22 cellular contexts compared by ENCODE assay signal in genomic region chr4:53498712-53499111, GRCh38.
DNase-seq lines count a peak whose midpoint lies in the region; ATAC-seq, FAIRE-seq and TF ChIP-seq lines count a peak whose summit lies in the region.
"Had no signal": no experiment of that assay in that cellular context is flagged by ENCODE, and none has a peak within 500 bp of the region (broad histone marks: within the 10 kb centered on the region; RNA-seq: fewer than 3 reads in every experiment).

No MANE protein-coding gene starts in this region.

- CTCF ChIA-PET in HepG2 (lab: Yijun Ruan, JAX; ENCODE audit: low intra/inter-chr PET ratio, low total read pairs): no interaction called here

- intact Hi-C loops in thyroid gland (cut with DNase I) (loop anchor here (10.0 kb wide), 1 partner anchor 76 kb away; no protein-coding TSS in a partner anchor), HepG2 (cut with micrococcal nuclease; ENCODE audit: unreplicated experiment) (loop anchor here (10.0 kb wide), 1 partner anchor 206 kb away; no protein-coding TSS in a partner anchor), pancreas (cut with DNase I) (no loop called here)

- H2AFZ ChIP-seq in HepG2 (ENCODE audit: low read length): no peak overlapping the region
- H2AFZ ChIP-seq: PC-9 had no signal

- peak overlapping the region in 2 of 3 experiments; percentile 90 to 91 for H3K27ac Mint-ChIP-seq in nephron

- no peaks in the 10 kb centered on the region for H3K9me3 Mint-ChIP-seq in nephron

- FAIRE-seq in HepG2 (lab: Jason Lieb, UNC) (no peak), pancreas (lab: Jason Lieb, UNC) (no peak)
- FAIRE-seq: A549, GM12891, H54 had no signal

- H3K27me3 Mint-ChIP-seq in nephron (ENCODE audit: low read depth): peaks cover 7% of the 10 kb centered on the region

- TF ChIP-seq CTCF in fibroblast of the aortic adventitia (IDR thresholded peaks at IDR 0.05; ENCODE audit: insufficient read depth, low read length) (no peak), nephron (IDR thresholded peaks at IDR 0.05; ENCODE audit: unreplicated experiment in 3 of 3) (no peak), thyroid gland (IDR thresholded peaks at IDR 0.05) (no peak), HepG2 (CRISPR knock-in tag; IDR thresholded peaks at IDR 0.05) (no peak), pancreas (IDR thresholded peaks at IDR 0.05) (no peak)

- in situ Hi-C loops in HepG2 (cut with HindIII; ENCODE audit: extremely low pct_ligation_motif_present, low pct_unique_long_range_greater_than_20kb): loop anchor here (25.0 kb wide), 1 partner anchor 739 kb away; the partner anchor contains the start of gene PDGFRA

- ATAC-seq in HepG2 (no peak), pancreas (no peak)
- ATAC-seq: A549 had no signal

- DNase-seq in adipocyte (ENCODE audit: low read depth): no peak
- DNase-seq in fibroblast of the aortic adventitia (ENCODE audit: low read depth): peak; percentile 63
- no peak for DNase-seq in thyroid gland
- no peak for DNase-seq in HepG2 (ENCODE audit: low spot score)
- DNase-seq in Kasumi-1 (lab: John Stamatoyannopoulos, UW): no peak
- DNase-seq in pancreas: no peak
- DNase-seq: BE2C, DND-41, KBM-7, NCI-H1105, NCI-H146, NCI-H2029 treated with DMSO at 0.1 percent for 48 hours, NCI-H226, NCI-H510A treated with DMSO at 0.1 percent for 48 hours, NCI-H748 treated with DMSO at 0.1 percent for 48 hours, PC-9, RPMI8226, SIG-M5 had no signal

- H3K4me1 ChIP-seq in adipocyte (ENCODE audit: control insufficient read depth, insufficient read depth, low read length) (peaks cover 27% of the 10 kb centered on the region), thyroid gland (peaks cover 14 to 23% of the 10 kb centered on the region in 2 donors), HepG2 (ENCODE audit: insufficient read depth, low read length) (peaks cover 9% of the 10 kb centered on the region; the same call in 1 of the 2 replicates), pancreas (peaks cover 0 to 6% (median 3%) of the 10 kb centered on the region in 3 donors)
- H3K4me1 ChIP-seq: A549, BE2C had no signal

- H3K9me3 ChIP-seq in adipocyte (ENCODE audit: control insufficient read depth, low read length): no peaks in the 10 kb centered on the region
- no peaks in the 10 kb centered on the region for H3K9me3 ChIP-seq in thyroid gland
- no peaks in the 10 kb centered on the region for H3K9me3 ChIP-seq in HepG2 (ENCODE audit: low read length)
- no peaks in the 10 kb centered on the region for H3K9me3 ChIP-seq in pancreas
- H3K9me3 ChIP-seq: A549, BE2C had no signal

- H3K36me3 Mint-ChIP-seq in nephron (ENCODE audit: low read depth): peaks cover 5% of the 10 kb centered on the region

- H3K27me3 ChIP-seq in adipocyte (replicated peaks; ENCODE audit: control insufficient read depth, insufficient read depth, low read length) (no peaks in the 10 kb centered on the region), thyroid gland (no peaks in the 10 kb centered on the region), HepG2 (ENCODE audit: control insufficient read depth in 1 of 2, insufficient read depth in 2 of 2, low read length in 2 of 2) (no peaks in the 10 kb centered on the region; a peak in 2 of 5 replicates), pancreas (no peaks in the 10 kb centered on the region)
- H3K27me3 ChIP-seq: BE2C had no signal

- BruUV-seq in HepG2 (replicated peaks; lab: Mats Ljungman, UMichigan): no TSS peak

- no peak overlapping the region for H3K4me2 ChIP-seq in HepG2 (ENCODE audit: low read depth, low read length)
- H3K4me2 ChIP-seq: A549, PC-9 had no signal

- TF ChIP-seq RAD21 in HepG2 (CRISPR knock-in tag; IDR thresholded peaks at IDR 0.05): no peak

- WGBS in thyroid gland, 2 donors: 80 to 96% methylated on average over 2 of the region's 2 CpGs
- WGBS in HepG2 (ENCODE audit: low lambda C conversion rate): 30% methylated on average over 2 of the region's 2 CpGs
- WGBS in pancreas, 2 donors: 81 to 87% methylated on average over 2 of the region's 2 CpGs

- TF ChIP-seq POLR2A in thyroid gland (IDR thresholded peaks at IDR 0.05) (no peak), HepG2 (IDR thresholded peaks at IDR 0.05; ENCODE audit: insufficient read depth in 1 of 2, low read depth in 2 of 2, low read length in 2 of 2) (no peak)

- H3K4me1 Mint-ChIP-seq in nephron: peaks cover 60% of the 10 kb centered on the region

- POLR2A ChIA-PET in HepG2 (lab: Yijun Ruan, JAX): no interaction called here

- H3K36me3 ChIP-seq in adipocyte (ENCODE audit: control insufficient read depth, insufficient read depth, low read length, severe bottlenecking) (peaks cover 2% of the 10 kb centered on the region), thyroid gland (no peaks in the 10 kb centered on the region), HepG2 (replicated peaks in 1 of 2; ENCODE audit: control insufficient read depth in 1 of 2, insufficient read depth in 2 of 2, low read length in 2 of 2) (no peaks in the 10 kb centered on the region), pancreas (peaks cover 0 to 17% (median 4%) of the 10 kb centered on the region in 3 donors)
- H3K36me3 ChIP-seq: BE2C had no signal

- H3K9ac ChIP-seq in adipocyte (ENCODE audit: low read length) (peak overlapping the region; percentile 81), HepG2 (ENCODE audit: insufficient read depth, low read depth, low read length) (no peak overlapping the region)

- H4K20me1 ChIP-seq in HepG2 (ENCODE audit: insufficient read depth, low read length): no peaks in the 10 kb centered on the region

- no peaks in the 10 kb centered on the region for H3K79me2 ChIP-seq in HepG2 (ENCODE audit: insufficient read depth, low read length)

- peak overlapping the region in 1 of 3 experiments; percentile 10 for H3K4me3 Mint-ChIP-seq in nephron

- TF ChIP-seq EP300 in HepG2 (IDR thresholded peaks at IDR 0.05; ENCODE audit: low read depth in 2 of 2, low read length in 2 of 2) (no peak), HepG2 (CRISPR knock-in tag; IDR thresholded peaks at IDR 0.05; ENCODE audit: borderline replicate concordance) (no peak)

- H3K27ac ChIP-seq in thyroid gland (peak overlapping the region; percentile 60 to 82 (median 81)), HepG2 (ENCODE audit: extremely low read length, insufficient read depth, low read length) (no peak overlapping the region), pancreas (no peak overlapping the region)
- H3K27ac ChIP-seq: A549, PC-9 had no signal

- H3K4me3 ChIP-seq in adipocyte (ENCODE audit: low read length): no peak overlapping the region
- H3K4me3 ChIP-seq in fibroblast of the aortic adventitia (ENCODE audit: low read depth, low read length): no peak overlapping the region
- no peak overlapping the region for H3K4me3 ChIP-seq in thyroid gland (replicated peaks in 1 of 3)
- no peak overlapping the region for H3K4me3 ChIP-seq in HepG2 (replicated peaks in 1 of 3; ENCODE audit: insufficient read depth in 1 of 3, low read depth in 2 of 3, low read length in 3 of 3)
- no peak overlapping the region for H3K4me3 ChIP-seq in pancreas
- H3K4me3 ChIP-seq: A549, PC-9 had no signal

TF ChIP-seq in HepG2, 621 proteins besides CTCF, POLR2A, EP300 and RAD21 (continues in another document):
- no peak for TF ChIP-seq ATF2 (CRISPR knock-in tag; IDR thresholded peaks at IDR 0.05)
- no peak for TF ChIP-seq BHLHE40 (IDR thresholded peaks at IDR 0.05; ENCODE audit: low read length)
- TF ChIP-seq ZFP91 (CRISPR knock-in tag; IDR thresholded peaks at IDR 0.05; ENCODE audit: borderline replicate concordance): no peak
- no peak for TF ChIP-seq SALL1 (CRISPR knock-in tag; IDR thresholded peaks at IDR 0.05)
- no peak for TF ChIP-seq ZBTB49 (CRISPR knock-in tag; IDR thresholded peaks at IDR 0.05; ENCODE audit: borderline replicate concordance)
- TF ChIP-seq ZNF468 (CRISPR knock-in tag; IDR thresholded peaks at IDR 0.05): no peak
- TF ChIP-seq ZNF180 (CRISPR knock-in tag; IDR thresholded peaks at IDR 0.05; ENCODE audit: borderline replicate concordance, low read depth): no peak
- TF ChIP-seq ZNF670 (CRISPR knock-in tag; IDR thresholded peaks at IDR 0.05; ENCODE audit: borderline replicate concordance): no peak

Comparison
In these comparisons a context has a peak if more than half of its experiments do, and no peak if none do; other contexts are left out.
1. H3K27ac ChIP-seq: peak in thyroid gland (3 of 3); none in HepG2 (single experiment) and pancreas (0 of 4).
2. intact Hi-C loops: an anchor here in thyroid gland (10.0 kb wide) and HepG2 (10.0 kb wide); none called in pancreas.